ENCODE assay signal across 8 cellular contexts in genomic region chr9:124771867-124772621, GRCh38. TPM values are rescaled to one million over a fixed set of nuclear protein-coding genes. Genes with fewer than 3 reads are reported as not detected.
A peak's percentile ranks its signal among the peaks of the same experiment; 100 is the strongest.
DNase-seq lines count a peak whose midpoint lies in the region; ATAC-seq and TF ChIP-seq lines count a peak whose summit lies in the region.

No MANE protein-coding gene starts in this region.

- H3K9ac ChIP-seq in OCI-LY3 (ENCODE audit: low read length), result peak overlapping the region; percentile 91

- TF ChIP-seq CTCF in C4-2B (conservative IDR thresholded peaks at IDR 0.05) (peak; percentile 98), OCI-LY3 (IDR thresholded peaks at IDR 0.05; ENCODE audit: low read depth, low read length) (peak; percentile 92), omental fat pad (IDR thresholded peaks at IDR 0.05) (peak in 2 of 3 donors; percentile 68 to 87)

- peak; percentile 82 to 90 for DNase-seq in HAP-1 (ENCODE audit: low spot score in 2 of 2)
- DNase-seq in amniotic epithelial cell (ENCODE audit: low read depth), result peak; percentile 70
- peak; percentile 83 for DNase-seq in cardiac septum (ENCODE audit: low spot score)
- DNase-seq in omental fat pad (ENCODE audit: low spot score), result no peak

- peaks cover 34% of the 10 kb centered on the region for H3K79me2 ChIP-seq in OCI-LY3 (ENCODE audit: low read length)

- peak overlapping the region; percentile 73 for H3K4me2 ChIP-seq in OCI-LY3 (ENCODE audit: low read length)

- H4K20me1 ChIP-seq in OCI-LY3 (ENCODE audit: insufficient read depth, low read length), result peaks cover 25% of the 10 kb centered on the region

- H3K4me3 ChIP-seq in HAP-1, result peak overlapping the region; percentile 59
- peak overlapping the region; percentile 91 for H3K4me3 ChIP-seq in OCI-LY3 (ENCODE audit: low read length)

- peaks cover 12% of the 10 kb centered on the region for H3K4me1 ChIP-seq in HAP-1
- peaks cover 52% of the 10 kb centered on the region for H3K4me1 ChIP-seq in OCI-LY3 (ENCODE audit: low read length)

- ATAC-seq in omental fat pad (ENCODE audit: low FRiP score) (peak; percentile 37), GM18511 (IDR thresholded peaks at IDR 0.05; ENCODE audit: unreplicated experiment) (no peak), GM18873 (IDR thresholded peaks at IDR 0.05; ENCODE audit: low FRiP score, unreplicated experiment) (no peak)

- H3K36me3 ChIP-seq in HAP-1 (replicated peaks) (no peaks in the 10 kb centered on the region), OCI-LY3 (replicated peaks; ENCODE audit: low read depth, low read length) (no peaks in the 10 kb centered on the region)

- in situ Hi-C loops in HAP-1 (cut with MboI; ENCODE audit: low sequenced_read_pairs), result loop anchor here (5.0 kb wide), 3 partner anchors 80 to 605 kb away; partner anchors contain the start of genes SCAI and WDR38

- peak overlapping the region; percentile 56 for H3K27ac ChIP-seq in C4-2B
- H3K27ac ChIP-seq in OCI-LY3 (ENCODE audit: low read length), result no peak overlapping the region; the same call in 1 of the 2 replicates

- H3K9me3 ChIP-seq in HAP-1, result no peaks in the 10 kb centered on the region
- H3K9me3 ChIP-seq in OCI-LY3 (ENCODE audit: insufficient read depth, low read length), result no peaks in the 10 kb centered on the region

- H3K27me3 ChIP-seq in HAP-1 (ENCODE audit: low read depth), result no peaks in the 10 kb centered on the region
- H3K27me3 ChIP-seq in OCI-LY3 (ENCODE audit: low read depth, low read length), result no peaks in the 10 kb centered on the region

- H2AFZ ChIP-seq in OCI-LY3 (ENCODE audit: low read depth, low read length), result no peak overlapping the region

- intact Hi-C loops in cardiac septum (cut with DNase I), result loop anchor here (2.0 to 10.0 kb wide), 3 partner anchors 169 to 603 kb away; partner anchors contain the start of genes GOLGA1 and SCAI

RNA-seq across cellular contexts. Expression of gene NR6A1, which starts 0.9 kb away (rescaled TPM):
- total RNA-seq in cardiac septum (2.2 TPM), omental fat pad (1 to 10 TPM in 2 of 4 donors, under 1 TPM in 2; 0.95 to 1.2 (median 1.0) TPM)

RNA-seq across cellular contexts. Expression of gene OLFML2A, which starts 4.9 kb away (rescaled TPM):
- 46.4 TPM for total RNA-seq in cardiac septum
- total RNA-seq in omental fat pad, result 10 to 100 TPM in 2 of 4 donors, 1 to 10 TPM in 2; 6.0 to 62.6 (median 10.8) TPM
